8 cellular contexts compared by ENCODE assay signal in the genomic region with DNA sequence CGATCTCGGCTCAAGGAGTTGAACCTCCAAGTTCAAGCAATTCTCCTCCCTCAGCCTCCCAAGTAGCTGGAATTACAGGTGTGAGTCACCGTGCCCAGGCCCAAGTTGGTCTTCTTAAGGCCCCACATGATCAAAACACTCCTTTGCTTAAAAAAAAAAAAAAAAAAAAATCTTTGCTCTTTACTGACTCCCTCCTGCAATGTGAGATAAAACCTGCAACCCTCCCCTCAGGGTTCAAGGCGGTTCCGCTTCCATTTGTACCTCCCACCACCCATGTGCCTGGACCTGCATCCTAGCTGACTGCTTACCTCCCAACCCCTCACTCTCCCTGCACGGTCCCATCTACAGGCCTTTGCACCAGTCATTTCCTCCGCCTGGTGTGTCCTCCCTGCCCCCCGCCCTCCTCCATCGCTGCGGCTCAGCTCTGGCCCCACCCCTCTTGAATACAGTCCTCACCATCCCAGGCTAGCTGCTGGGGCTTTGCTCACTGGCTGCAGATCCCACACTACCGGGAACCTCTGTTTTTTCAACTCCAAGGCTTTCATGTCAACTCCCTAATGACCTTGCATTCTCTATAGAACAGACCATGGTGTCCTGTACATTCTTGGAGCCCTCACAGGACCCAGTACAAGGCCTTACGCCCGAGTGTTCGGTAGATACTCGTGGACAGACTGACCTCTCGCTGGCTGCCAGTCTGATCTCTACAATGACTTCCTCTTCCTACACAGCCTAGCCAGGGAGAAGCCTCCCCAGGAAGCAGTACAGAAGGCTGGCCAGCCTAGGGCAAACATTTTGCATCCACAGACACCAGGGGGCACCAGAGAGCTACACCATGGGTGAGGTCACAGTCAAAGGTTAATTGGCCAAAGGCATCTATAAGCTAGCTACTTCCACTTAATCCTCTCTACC. TPM values are rescaled to one million over a fixed set of nuclear protein-coding genes. Genes with fewer than 3 reads are reported as not detected.
DNase-seq lines count a peak whose midpoint lies in the region; ATAC-seq and TF ChIP-seq lines count a peak whose summit lies in the region.

No MANE protein-coding gene starts in this region.

- H3K9ac ChIP-seq in neural progenitor cell = no peak overlapping the region
- H3K9ac ChIP-seq in stomach smooth muscle (ENCODE audit: low read length in 2 of 2) = peak overlapping the region in 1 of 2 donors; percentile 60

- H3K27me3 ChIP-seq in neural progenitor cell (no peaks in the 10 kb centered on the region), stomach smooth muscle (ENCODE audit: control insufficient read depth in 1 of 2, insufficient read depth in 2 of 2, low read length in 2 of 2) (no peaks in the 10 kb centered on the region)

- ATAC-seq in HG02623 (IDR thresholded peaks at IDR 0.05; ENCODE audit: unreplicated experiment) = no peak

- H3K4me1 ChIP-seq in neural progenitor cell (peaks cover 10% of the 10 kb centered on the region), stomach smooth muscle (ENCODE audit: control insufficient read depth, insufficient read depth, low read length) (peaks cover 73% of the 10 kb centered on the region)

- no peaks in the 10 kb centered on the region for H3K9me3 ChIP-seq in neural progenitor cell (ENCODE audit: low read depth)
- no peaks in the 10 kb centered on the region for H3K9me3 ChIP-seq in stomach smooth muscle (ENCODE audit: control insufficient read depth in 2 of 2, low read length in 2 of 2)

- H3K9me3 Mint-ChIP-seq in neural progenitor cell = no peaks in the 10 kb centered on the region

- H3K4me3 ChIP-seq in GM12875 (ENCODE audit: low read depth, low read length) (no peak overlapping the region), LNCaP clone FGC (ENCODE audit: low read depth, low read length) (no peak overlapping the region), foreskin fibroblast (ENCODE audit: low read depth in 1 of 2, low read length in 2 of 2) (no peak overlapping the region), neural progenitor cell (no peak overlapping the region), stomach smooth muscle (ENCODE audit: low read length in 2 of 2) (peak overlapping the region in 1 of 2 donors; percentile 40)

- H3K27me3 Mint-ChIP-seq in neural progenitor cell (ENCODE audit: insufficient read depth, low read depth) = peaks cover 5% of the 10 kb centered on the region

- DNase-seq in LNCaP clone FGC (ENCODE audit: low read depth) = peak; percentile 50
- peak; percentile 46 to 49 for DNase-seq in SHP77 (lab: John Stamatoyannopoulos, UW)
- peak; percentile 78 for DNase-seq in activated T-helper 9 cell treated with anti-CD3 and anti-CD28 coated beads, Interleukin-2, amount 50 U/mL, for 16 hours (ENCODE audit: low read depth)
- DNase-seq in foreskin fibroblast = peak; percentile 64 to 90
- DNase-seq in neural progenitor cell (ENCODE audit: low spot score) = peak; percentile 88

- H3K27ac Mint-ChIP-seq in neural progenitor cell = no peak overlapping the region

- TF ChIP-seq CTCF in GM12875 (IDR thresholded peaks at IDR 0.05; ENCODE audit: borderline replicate concordance, insufficient read depth, low read depth, low read length) (peak; percentile 83), LNCaP clone FGC (IDR thresholded peaks at IDR 0.05; ENCODE audit: control insufficient read depth, extremely low read depth, insufficient read depth) (peak; percentile 93), foreskin fibroblast (IDR thresholded peaks at IDR 0.05; ENCODE audit: low read depth, low read length) (peak; percentile 86), neural progenitor cell (IDR thresholded peaks at IDR 0.05) (peak; percentile 97)

- peaks cover 5% of the 10 kb centered on the region for H4K20me1 ChIP-seq in neural progenitor cell (ENCODE audit: low read depth)

- H3K36me3 ChIP-seq in neural progenitor cell (no peaks in the 10 kb centered on the region), stomach smooth muscle (ENCODE audit: control insufficient read depth in 2 of 2, insufficient read depth in 2 of 2, low read length in 2 of 2) (peaks cover 39 to 50% of the 10 kb centered on the region in 2 donors)

- no peaks in the 10 kb centered on the region for H3K79me2 ChIP-seq in neural progenitor cell (ENCODE audit: low read depth)

- peaks cover 25% of the 10 kb centered on the region for H3K36me3 Mint-ChIP-seq in neural progenitor cell

- peaks cover 29% of the 10 kb centered on the region for H3K4me1 Mint-ChIP-seq in neural progenitor cell

- no peak overlapping the region for H3K4me2 ChIP-seq in neural progenitor cell

- no peak overlapping the region for H3K4me3 Mint-ChIP-seq in neural progenitor cell

- H3K27ac ChIP-seq in neural progenitor cell = no peak overlapping the region
- H3K27ac ChIP-seq in stomach smooth muscle (ENCODE audit: low read length) = peak overlapping the region; percentile 97

- H2AFZ ChIP-seq in neural progenitor cell (replicated peaks) = no peak overlapping the region

- H3F3A ChIP-seq in neural progenitor cell (ENCODE audit: low read depth) = no peaks in the 10 kb centered on the region

RNA-seq across cellular contexts. Expression of a gene that starts 14.2 kb away (rescaled TPM):
- total RNA-seq in neural progenitor cell (ENCODE audit: low replicate concordance) = 25.9 and 37.3 TPM in 2 replicates
